In the genomic region with DNA sequence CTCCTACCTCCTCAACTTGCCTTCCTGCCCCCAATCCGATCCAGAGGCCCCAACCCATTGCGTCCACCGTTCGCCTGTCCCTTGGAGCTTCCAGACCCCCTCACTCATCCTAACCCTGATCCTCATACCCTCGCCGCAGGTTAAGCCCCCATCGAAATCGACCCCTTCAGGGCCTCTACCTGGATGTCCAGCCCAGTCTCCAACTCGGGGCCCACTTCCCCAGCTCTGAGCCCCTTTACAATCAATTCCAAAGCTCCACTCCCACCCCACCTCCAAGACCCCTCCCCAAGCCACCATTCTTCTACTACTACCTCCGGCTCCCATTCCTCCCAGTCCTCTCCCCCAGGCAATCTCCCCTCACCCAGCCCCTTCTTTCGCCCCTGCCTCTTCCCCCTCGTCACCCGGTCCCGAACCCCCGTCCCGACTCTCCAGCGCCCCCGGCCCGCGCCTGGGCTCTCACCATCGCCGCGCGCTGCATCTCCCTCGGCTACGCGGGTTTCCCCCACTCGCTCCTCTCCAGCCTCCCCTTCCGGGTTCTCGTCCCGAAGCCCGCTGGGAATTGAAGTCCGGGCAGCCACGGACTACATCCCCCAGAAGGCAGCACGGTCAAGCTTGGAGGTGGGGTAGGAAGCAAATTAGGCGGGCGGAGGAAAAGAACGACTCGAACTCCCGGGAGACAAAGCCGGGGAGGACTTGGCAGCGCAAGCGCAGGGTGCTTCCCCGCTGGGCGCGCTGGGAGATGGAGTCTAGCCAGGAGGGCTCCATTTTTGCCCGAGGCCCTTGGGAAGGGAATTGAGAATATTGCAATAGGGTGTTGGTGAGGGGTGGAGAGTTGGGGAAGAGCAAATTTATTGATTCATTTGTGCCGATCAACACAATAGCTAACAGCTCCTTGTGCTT, we compare ENCODE assay signal across 8 cellular contexts. TPM values are rescaled to one million over a fixed set of nuclear protein-coding genes. Genes with fewer than 3 reads are reported as not detected.
DNase-seq lines count a peak whose midpoint lies in the region; ATAC-seq, FAIRE-seq and TF ChIP-seq lines count a peak whose summit lies in the region.

A gene with protein sequence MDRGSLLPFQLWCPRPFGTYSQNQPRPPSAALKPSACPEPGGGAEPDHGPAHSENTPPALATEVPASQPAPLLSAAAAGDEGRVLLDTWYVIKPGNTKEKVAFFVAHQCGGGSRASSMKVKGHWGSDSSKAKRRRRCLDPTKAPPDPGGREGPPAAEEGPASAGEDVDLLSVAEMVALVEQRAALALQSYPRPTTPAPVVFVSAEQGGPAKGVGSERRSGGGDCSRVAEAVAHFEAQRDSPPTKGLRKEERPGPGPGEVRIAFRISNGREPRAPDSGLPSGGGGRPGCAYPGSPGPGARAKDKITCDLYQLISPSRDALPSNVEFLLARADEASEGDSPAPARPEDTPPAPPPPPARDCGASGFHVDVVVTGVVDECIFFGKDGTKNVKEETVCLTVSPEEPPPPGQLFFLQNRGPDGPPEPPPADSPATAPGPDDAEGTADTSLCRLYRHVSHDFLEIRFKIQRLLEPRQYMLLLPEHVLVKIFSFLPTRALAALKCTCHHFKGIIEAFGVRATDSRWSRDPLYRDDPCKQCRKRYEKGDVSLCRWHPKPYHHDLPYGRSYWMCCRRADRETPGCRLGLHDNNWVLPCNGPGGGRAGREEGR (minus strand): TSS at position 508 of the 900 bp plus-strand sequence. CDS start 17,401 bp downstream, outside the sequence.

- H3K9me3 ChIP-seq in AG04450 (ENCODE audit: control insufficient read depth, insufficient read depth, low read length) (peaks cover 4% of the 10 kb centered on the region; the same call in 1 of the 2 replicates), small intestine (ENCODE audit: control insufficient read depth, low read depth) (no peaks in the 10 kb centered on the region)

- no peaks in the 10 kb centered on the region for H3K27me3 ChIP-seq in AG04450 (ENCODE audit: control insufficient read depth, insufficient read depth, low read length)
- no peaks in the 10 kb centered on the region for H3K27me3 ChIP-seq in small intestine (ENCODE audit: control insufficient read depth in 2 of 2, insufficient read depth in 2 of 2, low read length in 2 of 2)

- TF ChIP-seq CTCF in AG04450 (IDR thresholded peaks at IDR 0.05; ENCODE audit: low read depth, low read length) (peak; percentile 25; the same call in 1 of the 2 replicates), WI38 (IDR thresholded peaks at IDR 0.05; ENCODE audit: low read depth, low read length) (0 out of 2 replicates have a peak, but pooled peaks have one; percentile 13), cardiac fibroblast (IDR thresholded peaks at IDR 0.05; ENCODE audit: low read depth, low read length) (no peak)

- DNase-seq in AG04450 (ENCODE audit: low read depth, low spot score): peak; percentile 95
- peak; percentile 94 for DNase-seq in NCI-H2227 treated with DMSO at 0.1 percent for 48 hours (lab: John Stamatoyannopoulos, UW)
- peak; percentile 99 to 100 for DNase-seq in cardiac fibroblast (ENCODE audit: low read depth in 2 of 2)
- peak; percentile 93 for DNase-seq in iPS-NIHi11 (ENCODE audit: low spot score)
- DNase-seq in small intestine: peak; percentile 98

- H3K4me1 ChIP-seq in small intestine (ENCODE audit: control insufficient read depth in 2 of 2, insufficient read depth in 1 of 2, low read depth in 1 of 2, low read length in 1 of 2): peaks cover 0 to 2% of the 10 kb centered on the region in 2 donors

- WGBS in small intestine, 3 donors: 1% methylated on average over 48 of the region's 48 CpGs

- FAIRE-seq in small intestine (lab: Jason Lieb, UNC): no peak

- H3K36me3 ChIP-seq in small intestine (ENCODE audit: control insufficient read depth in 2 of 2, insufficient read depth in 2 of 2, low read length in 2 of 2): no peaks in the 10 kb centered on the region

- H3K4me3 ChIP-seq in AG04450 (ENCODE audit: low read depth, low read length): peak within 1 kb of the TSS; percentile 72
- H3K4me3 ChIP-seq in WI38 (ENCODE audit: low read depth, low read length): peak within 1 kb of the TSS; percentile 94
- peak within 1 kb of the TSS; percentile 92 to 94 for H3K4me3 ChIP-seq in cardiac fibroblast (replicated peaks in 1 of 2; ENCODE audit: low read depth in 2 of 2, low read length in 2 of 2)
- peak within 1 kb of the TSS; percentile 88 to 95 for H3K4me3 ChIP-seq in small intestine (ENCODE audit: low read depth in 1 of 2, low read length in 2 of 2)

- POLR2A ChIA-PET in AG04450 (lab: Yijun Ruan, JAX): interaction anchor here (0.6 to 2.2 kb wide), 12 partner anchors 10 to 566 kb away, joined by 3 to 20 read pairs (median 5); a partner anchor contains a TSS

- peak within 1 kb of the TSS; percentile 21 for H3K27ac ChIP-seq in AG04450 (ENCODE audit: low read depth, low read length)
- H3K27ac ChIP-seq in small intestine (ENCODE audit: low read depth in 1 of 2, low read length in 1 of 2): peak within 1 kb of the TSS; percentile 20 to 48

- CTCF ChIA-PET in AG04450 (lab: Charles Lee): interaction anchor here (0.7 to 1.5 kb wide), 6 partner anchors 13 to 86 kb away, joined by 3 to 8 read pairs (median 4); no protein-coding TSS in a partner anchor

- ATAC-seq in GM18870 (IDR thresholded peaks at IDR 0.05; ENCODE audit: unreplicated experiment): peak; percentile 76
- peak; percentile 88 for ATAC-seq in HG03139 (IDR thresholded peaks at IDR 0.05; ENCODE audit: unreplicated experiment)

RNA-seq across cellular contexts. Expression of the gene that starts here (rescaled TPM):
- 1.4 and 2.2 TPM in 2 replicates for polyA plus RNA-seq in AG04450 (2011; rRNA removed)
- 1.8 and 2.4 TPM in 2 replicates for polyA minus RNA-seq in AG04450 (2011; rRNA and poly(A)+ RNA removed)
- polyA plus RNA-seq in small intestine: 1 to 10 TPM; 5.4 to 9.6 (median 9.0) TPM

Comparison
In these comparisons a context has a peak if more than half of its experiments do, and no peak if none do; other contexts are left out.
1. Peak in every context shown above with its lines: DNase-seq, ATAC-seq, H3K4me3 ChIP-seq and H3K27ac ChIP-seq.